Comparison of ENCODE assay signal across 1 cellular context in the genomic region with DNA sequence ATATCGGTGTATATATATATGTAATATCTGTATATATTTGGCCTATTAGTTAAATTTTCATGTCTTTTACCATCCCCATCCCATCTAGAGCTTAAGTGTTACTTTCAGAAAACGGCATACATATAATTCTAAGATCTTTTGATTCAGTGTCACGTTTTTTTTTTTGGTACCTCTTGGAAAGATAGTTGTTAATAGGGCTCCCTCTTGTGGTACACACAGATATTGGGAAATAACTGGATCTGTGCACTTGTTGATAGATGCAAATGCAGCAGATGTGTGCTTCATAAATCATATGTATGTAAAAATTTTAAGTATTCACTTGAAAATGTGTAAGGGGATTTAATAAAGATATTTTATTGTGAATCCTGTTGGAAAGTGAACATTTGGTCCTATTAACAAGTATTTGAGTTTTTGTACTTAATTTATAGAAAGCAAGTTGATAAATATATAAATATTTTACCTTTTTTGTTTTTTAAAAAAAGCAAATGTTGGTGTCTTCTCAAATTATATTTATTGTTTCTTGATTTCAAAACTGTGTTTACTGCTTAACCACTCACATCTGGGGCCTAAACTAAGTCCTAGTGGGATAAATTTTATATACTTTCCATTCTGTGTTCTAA.
TF ChIP-seq lines count a peak whose summit lies in the region.

No MANE protein-coding gene starts in this region.

TF ChIP-seq in K562, 482 proteins besides CTCF, POLR2A, EP300 and RAD21 (continued from another document and continues in another):
- TF ChIP-seq, protein P1, sequence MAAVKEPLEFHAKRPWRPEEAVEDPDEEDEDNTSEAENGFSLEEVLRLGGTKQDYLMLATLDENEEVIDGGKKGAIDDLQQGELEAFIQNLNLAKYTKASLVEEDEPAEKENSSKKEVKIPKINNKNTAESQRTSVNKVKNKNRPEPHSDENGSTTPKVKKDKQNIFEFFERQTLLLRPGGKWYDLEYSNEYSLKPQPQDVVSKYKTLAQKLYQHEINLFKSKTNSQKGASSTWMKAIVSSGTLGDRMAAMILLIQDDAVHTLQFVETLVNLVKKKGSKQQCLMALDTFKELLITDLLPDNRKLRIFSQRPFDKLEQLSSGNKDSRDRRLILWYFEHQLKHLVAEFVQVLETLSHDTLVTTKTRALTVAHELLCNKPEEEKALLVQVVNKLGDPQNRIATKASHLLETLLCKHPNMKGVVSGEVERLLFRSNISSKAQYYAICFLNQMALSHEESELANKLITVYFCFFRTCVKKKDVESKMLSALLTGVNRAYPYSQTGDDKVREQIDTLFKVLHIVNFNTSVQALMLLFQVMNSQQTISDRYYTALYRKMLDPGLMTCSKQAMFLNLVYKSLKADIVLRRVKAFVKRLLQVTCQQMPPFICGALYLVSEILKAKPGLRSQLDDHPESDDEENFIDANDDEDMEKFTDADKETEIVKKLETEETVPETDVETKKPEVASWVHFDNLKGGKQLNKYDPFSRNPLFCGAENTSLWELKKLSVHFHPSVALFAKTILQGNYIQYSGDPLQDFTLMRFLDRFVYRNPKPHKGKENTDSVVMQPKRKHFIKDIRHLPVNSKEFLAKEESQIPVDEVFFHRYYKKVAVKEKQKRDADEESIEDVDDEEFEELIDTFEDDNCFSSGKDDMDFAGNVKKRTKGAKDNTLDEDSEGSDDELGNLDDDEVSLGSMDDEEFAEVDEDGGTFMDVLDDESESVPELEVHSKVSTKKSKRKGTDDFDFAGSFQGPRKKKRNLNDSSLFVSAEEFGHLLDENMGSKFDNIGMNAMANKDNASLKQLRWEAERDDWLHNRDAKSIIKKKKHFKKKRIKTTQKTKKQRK (IDR thresholded peaks at IDR 0.05; ENCODE audit: borderline replicate concordance, low read depth, low read length) = no peak
- TF ChIP-seq RBM17 (IDR thresholded peaks at IDR 0.05; ENCODE audit: borderline replicate concordance, low read depth, low read length) (no peak), ZNF431 (CRISPR knock-in tag; IDR thresholded peaks at IDR 0.05) (no peak), ZC3H8 (IDR thresholded peaks at IDR 0.05) (0 out of 2 replicates have a peak, but pooled peaks have one; percentile 50), ZNF146 (CRISPR knock-in tag; IDR thresholded peaks at IDR 0.05; ENCODE audit: unreplicated experiment) (no peak), PHF8 (IDR thresholded peaks at IDR 0.05; ENCODE audit: borderline replicate concordance, low read length) (no peak), SMAD1 (IDR thresholded peaks at IDR 0.05; ENCODE audit: low read depth, low read length, partially characterized antibody) (no peak), ARNT (IDR thresholded peaks at IDR 0.05) (peak in 1 of 2 experiments; percentile 57; a peak in 1 of 4 replicates), BRD9 (IDR thresholded peaks at IDR 0.05; ENCODE audit: low read depth, partially characterized antibody) (no peak), ZFP30 (CRISPR knock-in tag; IDR thresholded peaks at IDR 0.05; ENCODE audit: borderline replicate concordance) (no peak), ZNF3 (CRISPR knock-in tag; IDR thresholded peaks at IDR 0.05) (no peak), POLR2H (tag; IDR thresholded peaks at IDR 0.05; ENCODE audit: low read depth) (peak; percentile 58; the same call in 1 of the 2 replicates), CC2D1A (IDR thresholded peaks at IDR 0.05) (0 out of 2 replicates have a peak, but pooled peaks have one; percentile 40), MEIS2 (IDR thresholded peaks at IDR 0.05; ENCODE audit: partially characterized antibody) (peak; percentile 56), NBN (IDR thresholded peaks at IDR 0.05; ENCODE audit: low read depth) (0 out of 2 replicates have a peak, but pooled peaks have one; percentile 25), ZNF384 (IDR thresholded peaks at IDR 0.05; ENCODE audit: low read depth, low read length) (peak; percentile 95), FOXK2 (conservative IDR thresholded peaks at IDR 0.05 in 1 of 2, IDR thresholded peaks at IDR 0.05 in 1 of 2; ENCODE audit: low read depth in 2 of 2) (peak; percentile 25 to 46; a peak in 2 of 4 replicates), ATF3 (IDR thresholded peaks at IDR 0.05) (no peak), ATF3 (CRISPR knock-in tag; conservative IDR thresholded peaks at IDR 0.05) (no peak), KAT7 (CRISPR knock-in tag; IDR thresholded peaks at IDR 0.05; ENCODE audit: borderline replicate concordance) (no peak), TRIM24 (IDR thresholded peaks at IDR 0.05) (no peak), TAF9B (IDR thresholded peaks at IDR 0.05; ENCODE audit: partially characterized antibody) (no peak), SMARCE1 (IDR thresholded peaks at IDR 0.05) (no peak), ZNF253 (CRISPR knock-in tag; conservative IDR thresholded peaks at IDR 0.05) (no peak), ZBTB43 (CRISPR knock-in tag; IDR thresholded peaks at IDR 0.05) (no peak), CCAR2 (IDR thresholded peaks at IDR 0.05; ENCODE audit: low read depth, low read length) (no peak), DEAF1 (CRISPR knock-in tag; IDR thresholded peaks at IDR 0.05) (0 out of 2 replicates have a peak, but pooled peaks have one; percentile 28), ZBTB26 (CRISPR knock-in tag; IDR thresholded peaks at IDR 0.05) (no peak), CEBPG (CRISPR knock-in tag; IDR thresholded peaks at IDR 0.05) (no peak), CEBPG (tag; conservative IDR thresholded peaks at IDR 0.05 in 1 of 2, IDR thresholded peaks at IDR 0.05 in 1 of 2) (peak; percentile 18 to 79; a peak in 2 of 4 replicates), RCOR1 (IDR thresholded peaks at IDR 0.05; ENCODE audit: borderline replicate concordance in 1 of 2, low read depth in 2 of 2, low read length in 2 of 2) (peak in 1 of 2 experiments; percentile 27; a peak in 1 of 4 replicates), ZNF277 (CRISPR knock-in tag; IDR thresholded peaks at IDR 0.05; ENCODE audit: borderline replicate concordance) (no peak), RBM22 (IDR thresholded peaks at IDR 0.05; ENCODE audit: low read depth, low read length, poor library complexity, severe bottlenecking) (no peak), BHLHE40 (IDR thresholded peaks at IDR 0.05; ENCODE audit: low read length) (peak; percentile 57; the same call in 1 of the 2 replicates), KDM4B (IDR thresholded peaks at IDR 0.05; ENCODE audit: borderline replicate concordance in 2 of 2, low read depth in 1 of 2) (no peak), DPF2 (IDR thresholded peaks at IDR 0.05) (no peak), SPI1 (IDR thresholded peaks at IDR 0.05; ENCODE audit: borderline replicate concordance, low read depth, low read length) (no peak), TBP (optimal IDR thresholded peaks at IDR 0.05; ENCODE audit: low read depth, low read length) (no peak), NR2F6 (CRISPR knock-in tag; IDR thresholded peaks at IDR 0.05) (no peak), CEBPB (tag; IDR thresholded peaks at IDR 0.05) (peak; percentile 64), U2AF1 (optimal IDR thresholded peaks at IDR 0.05; ENCODE audit: low read depth, low read length) (no peak)
- TF ChIP-seq, protein P2, sequence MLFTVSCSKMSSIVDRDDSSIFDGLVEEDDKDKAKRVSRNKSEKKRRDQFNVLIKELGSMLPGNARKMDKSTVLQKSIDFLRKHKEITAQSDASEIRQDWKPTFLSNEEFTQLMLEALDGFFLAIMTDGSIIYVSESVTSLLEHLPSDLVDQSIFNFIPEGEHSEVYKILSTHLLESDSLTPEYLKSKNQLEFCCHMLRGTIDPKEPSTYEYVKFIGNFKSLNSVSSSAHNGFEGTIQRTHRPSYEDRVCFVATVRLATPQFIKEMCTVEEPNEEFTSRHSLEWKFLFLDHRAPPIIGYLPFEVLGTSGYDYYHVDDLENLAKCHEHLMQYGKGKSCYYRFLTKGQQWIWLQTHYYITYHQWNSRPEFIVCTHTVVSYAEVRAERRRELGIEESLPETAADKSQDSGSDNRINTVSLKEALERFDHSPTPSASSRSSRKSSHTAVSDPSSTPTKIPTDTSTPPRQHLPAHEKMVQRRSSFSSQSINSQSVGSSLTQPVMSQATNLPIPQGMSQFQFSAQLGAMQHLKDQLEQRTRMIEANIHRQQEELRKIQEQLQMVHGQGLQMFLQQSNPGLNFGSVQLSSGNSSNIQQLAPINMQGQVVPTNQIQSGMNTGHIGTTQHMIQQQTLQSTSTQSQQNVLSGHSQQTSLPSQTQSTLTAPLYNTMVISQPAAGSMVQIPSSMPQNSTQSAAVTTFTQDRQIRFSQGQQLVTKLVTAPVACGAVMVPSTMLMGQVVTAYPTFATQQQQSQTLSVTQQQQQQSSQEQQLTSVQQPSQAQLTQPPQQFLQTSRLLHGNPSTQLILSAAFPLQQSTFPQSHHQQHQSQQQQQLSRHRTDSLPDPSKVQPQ (CRISPR knock-in tag; IDR thresholded peaks at IDR 0.05; ENCODE audit: borderline replicate concordance) = no peak
- TF ChIP-seq, protein P3, sequence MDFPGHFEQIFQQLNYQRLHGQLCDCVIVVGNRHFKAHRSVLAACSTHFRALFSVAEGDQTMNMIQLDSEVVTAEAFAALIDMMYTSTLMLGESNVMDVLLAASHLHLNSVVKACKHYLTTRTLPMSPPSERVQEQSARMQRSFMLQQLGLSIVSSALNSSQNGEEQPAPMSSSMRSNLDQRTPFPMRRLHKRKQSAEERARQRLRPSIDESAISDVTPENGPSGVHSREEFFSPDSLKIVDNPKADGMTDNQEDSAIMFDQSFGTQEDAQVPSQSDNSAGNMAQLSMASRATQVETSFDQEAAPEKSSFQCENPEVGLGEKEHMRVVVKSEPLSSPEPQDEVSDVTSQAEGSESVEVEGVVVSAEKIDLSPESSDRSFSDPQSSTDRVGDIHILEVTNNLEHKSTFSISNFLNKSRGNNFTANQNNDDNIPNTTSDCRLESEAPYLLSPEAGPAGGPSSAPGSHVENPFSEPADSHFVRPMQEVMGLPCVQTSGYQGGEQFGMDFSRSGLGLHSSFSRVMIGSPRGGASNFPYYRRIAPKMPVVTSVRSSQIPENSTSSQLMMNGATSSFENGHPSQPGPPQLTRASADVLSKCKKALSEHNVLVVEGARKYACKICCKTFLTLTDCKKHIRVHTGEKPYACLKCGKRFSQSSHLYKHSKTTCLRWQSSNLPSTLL (IDR thresholded peaks at IDR 0.05) = no peak
- TF ChIP-seq, protein P4, sequence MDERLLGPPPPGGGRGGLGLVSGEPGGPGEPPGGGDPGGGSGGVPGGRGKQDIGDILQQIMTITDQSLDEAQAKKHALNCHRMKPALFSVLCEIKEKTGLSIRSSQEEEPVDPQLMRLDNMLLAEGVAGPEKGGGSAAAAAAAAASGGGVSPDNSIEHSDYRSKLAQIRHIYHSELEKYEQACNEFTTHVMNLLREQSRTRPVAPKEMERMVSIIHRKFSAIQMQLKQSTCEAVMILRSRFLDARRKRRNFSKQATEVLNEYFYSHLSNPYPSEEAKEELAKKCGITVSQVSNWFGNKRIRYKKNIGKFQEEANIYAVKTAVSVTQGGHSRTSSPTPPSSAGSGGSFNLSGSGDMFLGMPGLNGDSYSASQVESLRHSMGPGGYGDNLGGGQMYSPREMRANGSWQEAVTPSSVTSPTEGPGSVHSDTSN (CRISPR knock-in tag; IDR thresholded peaks at IDR 0.05; ENCODE audit: low read depth) = no peak
- TF ChIP-seq, protein P4 (tag; conservative IDR thresholded peaks at IDR 0.05; ENCODE audit: low read depth) = peak; percentile 43; the same call in 1 of the 2 replicates
